4 cellular contexts compared by ENCODE assay signal in the genomic region with DNA sequence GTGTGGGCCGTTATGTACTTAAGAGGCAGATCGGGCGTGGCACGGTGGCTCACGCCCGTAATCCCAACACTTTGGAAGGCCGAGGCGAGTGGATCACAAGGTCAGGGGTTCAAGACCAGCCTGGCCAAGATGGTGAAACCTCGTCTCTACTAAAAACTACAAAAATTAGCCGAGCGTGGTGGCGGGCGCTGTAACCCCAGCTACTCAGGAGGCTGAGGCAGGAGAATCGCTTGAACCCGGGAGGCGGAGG. TPM values are rescaled to one million over a fixed set of nuclear protein-coding genes. Genes with fewer than 3 reads are reported as not detected.
DNase-seq lines count a peak whose midpoint lies in the region; ATAC-seq and TF ChIP-seq lines count a peak whose summit lies in the region.
"Not testable (repeated sequence)": the region's sequence is repeated elsewhere in the genome, so short reads cannot be mapped to it uniquely, and the experiment has no call there.

No MANE protein-coding gene starts in this region.

- H3K4me1 ChIP-seq in ES-I3 (ENCODE audit: insufficient read depth, low read length): peaks cover 16% of the 10 kb centered on the region
- not testable (repeated sequence) for H3K4me1 ChIP-seq in foreskin keratinocyte
- peaks cover 19% of the 10 kb centered on the region for H3K4me1 ChIP-seq in prostate gland (replicated peaks)

- peaks cover 20% of the 10 kb centered on the region for H3K36me3 ChIP-seq in ES-I3 (ENCODE audit: insufficient read depth, low read length)
- not testable (repeated sequence) for H3K36me3 ChIP-seq in prostate gland

- not testable (repeated sequence) for DNase-seq in activated T-cell treated with anti-CD3 and anti-CD28 coated beads, Interleukin-2, amount 50 U/mL, for 24 hours; foreskin keratinocyte; prostate gland (ENCODE audit: low spot score)

- H3K27ac Mint-ChIP-seq in activated T-cell treated with anti-CD3 and anti-CD28 coated beads, Interleukin-2, amount 50 U/mL, for 24 hours: peak overlapping the region; percentile 98

- ATAC-seq in foreskin keratinocyte: not testable (repeated sequence)

- not testable (repeated sequence) for TF ChIP-seq CTCF in foreskin keratinocyte (conservative IDR thresholded peaks at IDR 0.05); prostate gland (IDR thresholded peaks at IDR 0.05)

- not testable (repeated sequence) for TF ChIP-seq POLR2A in prostate gland (IDR thresholded peaks at IDR 0.05)

- peak overlapping the region; percentile 29 to 40 for H3K4me3 ChIP-seq in prostate gland

- H3K27me3 ChIP-seq in foreskin keratinocyte; prostate gland (replicated peaks; ENCODE audit: insufficient read depth): not testable (repeated sequence)

- H3K36me3 Mint-ChIP-seq in activated T-cell treated with anti-CD3 and anti-CD28 coated beads, Interleukin-2, amount 50 U/mL, for 24 hours (ENCODE audit: low read depth): peaks cover 34% of the 10 kb centered on the region

- H3K9ac ChIP-seq in ES-I3 (ENCODE audit: low read depth, low read length): peak overlapping the region; percentile 73

- not testable (repeated sequence) for H3K27me3 Mint-ChIP-seq in activated T-cell treated with anti-CD3 and anti-CD28 coated beads, Interleukin-2, amount 50 U/mL, for 24 hours

- intact Hi-C loops in prostate gland (cut with DNase I): not testable (repeated sequence)

- H3K27ac ChIP-seq in foreskin keratinocyte (peak overlapping the region; percentile 69), prostate gland (peak overlapping the region; percentile 73 to 82)

- not testable (repeated sequence) for H3K9me3 ChIP-seq in ES-I3 (ENCODE audit: control insufficient read depth, insufficient read depth, low read length); prostate gland

- WGBS in prostate gland: 3% methylated on average over 16 of the region's 16 CpGs

- peaks cover 37% of the 10 kb centered on the region for H3K4me1 Mint-ChIP-seq in activated T-cell treated with anti-CD3 and anti-CD28 coated beads, Interleukin-2, amount 50 U/mL, for 24 hours (ENCODE audit: low read depth)

- not testable (repeated sequence) for H3K9me3 Mint-ChIP-seq in activated T-cell treated with anti-CD3 and anti-CD28 coated beads, Interleukin-2, amount 50 U/mL, for 24 hours

- H3K4me3 Mint-ChIP-seq in activated T-cell treated with anti-CD3 and anti-CD28 coated beads, Interleukin-2, amount 50 U/mL, for 24 hours: peak overlapping the region; percentile 91

RNA-seq across cellular contexts. Expression of a gene that starts 13.8 kb away (rescaled TPM):
- total RNA-seq in foreskin keratinocyte (9.4 and 13.1 TPM in 2 replicates), prostate gland (10 to 100 TPM; 13.1 to 38.5 TPM)
- 8.5 and 12.7 TPM in 2 replicates for polyA plus RNA-seq in foreskin keratinocyte

RNA-seq across cellular contexts. Expression of a gene that starts 14.6 kb away (rescaled TPM):
- 71.7 and 72.2 TPM in 2 replicates for total RNA-seq in foreskin keratinocyte
- polyA plus RNA-seq in foreskin keratinocyte: 92.6 and 97.3 TPM in 2 replicates
- total RNA-seq in prostate gland: 10 to 100 TPM; 49.6 to 57.1 TPM

RNA-seq across cellular contexts. Expression of a gene that starts 20.3 kb away (rescaled TPM):
- total RNA-seq in foreskin keratinocyte: 2.7 and 4.4 TPM in 2 replicates
- 3.6 and 3.8 TPM in 2 replicates for polyA plus RNA-seq in foreskin keratinocyte
- 1 to 10 TPM in 1 of 2 donors, under 1 TPM in 1; 0.14 to 1.6 TPM for total RNA-seq in prostate gland

RNA-seq across cellular contexts. Expression of a gene that starts 20.8 kb away (rescaled TPM):
- 176 and 184 TPM in 2 replicates for total RNA-seq in foreskin keratinocyte
- polyA plus RNA-seq in foreskin keratinocyte: 274 and 294 TPM in 2 replicates
- total RNA-seq in prostate gland: 100 to 1,000 TPM; 111 to 236 TPM

RNA-seq across cellular contexts. Expression of a gene that starts 53.6 kb away (rescaled TPM):
- total RNA-seq in foreskin keratinocyte: 37.4 and 45.2 TPM in 2 replicates
- polyA plus RNA-seq in foreskin keratinocyte: 84.4 and 94.5 TPM in 2 replicates
- total RNA-seq in prostate gland: 10 to 100 TPM; 93.6 to 97.0 TPM
